11 cellular contexts compared by ENCODE assay signal in genomic region chr2:43758738-43759137, GRCh38. TPM values are rescaled to one million over a fixed set of nuclear protein-coding genes. Genes with fewer than 3 reads are reported as not detected.
A peak's percentile ranks its signal among the peaks of the same experiment; 100 is the strongest.
DNase-seq lines count a peak whose midpoint lies in the region; ATAC-seq and TF ChIP-seq lines count a peak whose summit lies in the region.
"Had no signal": no experiment of that assay in that cellular context is flagged by ENCODE, and none has a peak within 500 bp of the region (broad histone marks: within the 10 kb centered on the region; RNA-seq: fewer than 3 reads in every experiment).

No MANE protein-coding gene starts in this region.

- no peak for TF ChIP-seq CTCF in AG09309 (IDR thresholded peaks at IDR 0.05; ENCODE audit: control insufficient read depth, insufficient read depth, low read depth, low read length, missing control alignments)
- no peak for TF ChIP-seq CTCF in Panc1 (IDR thresholded peaks at IDR 0.05)
- TF ChIP-seq CTCF in osteoblast (IDR thresholded peaks at IDR 0.05; ENCODE audit: extremely low read depth, low read depth, low read length): no peak
- TF ChIP-seq CTCF in activated CD8-positive, alpha-beta T cell treated with anti-CD3 and anti-CD28 coated beads for 36 hours (IDR thresholded peaks at IDR 0.05): no peak

- no peaks in the 10 kb centered on the region for H3K4me1 Mint-ChIP-seq in activated CD8-positive, alpha-beta T cell treated with anti-CD3 and anti-CD28 coated beads for 36 hours (ENCODE audit: low read depth)

- H4K20me1 ChIP-seq in osteoblast (ENCODE audit: insufficient read depth, low read length): no peaks in the 10 kb centered on the region

- no peaks in the 10 kb centered on the region for H3K36me3 Mint-ChIP-seq in activated CD8-positive, alpha-beta T cell treated with anti-CD3 and anti-CD28 coated beads for 36 hours (ENCODE audit: low read depth)

- peak; percentile 11 for DNase-seq in AG09309 (ENCODE audit: low read depth)
- DNase-seq in Panc1 (ENCODE audit: low read depth, low spot score): peak; percentile 54
- peak; percentile 79 for DNase-seq in fibroblast of gingiva (ENCODE audit: low read depth)
- no peak for DNase-seq in osteoblast (ENCODE audit: insufficient read length, low spot score, missing footprints)
- no peak for DNase-seq in amniotic stem cell (lab: John Stamatoyannopoulos, UW)
- DNase-seq in activated CD4-positive, alpha-beta T cell treated with anti-CD3 and anti-CD28 coated beads, Interleukin-2, amount 50 U/mL, for 4 hours: no peak
- no peak for DNase-seq in activated CD8-positive, alpha-beta T cell treated with anti-CD3 and anti-CD28 coated beads for 36 hours
- no peak for DNase-seq in RKO (ENCODE audit: low spot score)
- DNase-seq: DND-41, Kasumi-1, spleen had no signal

- H3K9me3 ChIP-seq in Panc1 (ENCODE audit: control insufficient read depth, insufficient read depth, low read depth, low read length) (no peaks in the 10 kb centered on the region), osteoblast (ENCODE audit: low read depth, low read length) (no peaks in the 10 kb centered on the region)
- H3K9me3 ChIP-seq: spleen had no signal

- H3K4me3 ChIP-seq in AG09309 (ENCODE audit: control insufficient read depth, low read depth, low read length) (no peak overlapping the region), Panc1 (ENCODE audit: low read depth in 2 of 2, low read length in 2 of 2) (no peak overlapping the region), osteoblast (ENCODE audit: insufficient read depth, low read length) (no peak overlapping the region)
- H3K4me3 ChIP-seq: spleen had no signal

- H3K4me1 ChIP-seq in Panc1 (ENCODE audit: control insufficient read depth, insufficient read depth, low read length) (peaks cover 18% of the 10 kb centered on the region), osteoblast (ENCODE audit: insufficient read depth, low read length) (peaks cover 17% of the 10 kb centered on the region)
- H3K4me1 ChIP-seq: spleen had no signal

- no peaks in the 10 kb centered on the region for H3K27me3 ChIP-seq in Panc1 (ENCODE audit: control insufficient read depth, insufficient read depth, low read length)
- no peaks in the 10 kb centered on the region for H3K27me3 ChIP-seq in osteoblast (ENCODE audit: insufficient read depth, low read length)
- H3K27me3 ChIP-seq: spleen had no signal

- peaks cover 2% of the 10 kb centered on the region for H3K27me3 Mint-ChIP-seq in activated CD8-positive, alpha-beta T cell treated with anti-CD3 and anti-CD28 coated beads for 36 hours

- CTCF ChIA-PET in Panc1 (lab: Charles Lee): no interaction called here
- CTCF ChIA-PET in activated CD8-positive, alpha-beta T cell treated with anti-CD3 and anti-CD28 coated beads for 36 hours (lab: Charles Lee): no interaction called here

- H3K36me3 ChIP-seq in Panc1 (ENCODE audit: control insufficient read depth, insufficient read depth, low read length) (no peaks in the 10 kb centered on the region), osteoblast (ENCODE audit: insufficient read depth, low read length) (no peaks in the 10 kb centered on the region)
- H3K36me3 ChIP-seq: spleen had no signal

- H3K4me3 Mint-ChIP-seq in activated CD8-positive, alpha-beta T cell treated with anti-CD3 and anti-CD28 coated beads for 36 hours: no peak overlapping the region

- intact Hi-C loops in Panc1 (cut with micrococcal nuclease; ENCODE audit: unreplicated experiment): no loop called here
- intact Hi-C loops in activated CD8-positive, alpha-beta T cell treated with anti-CD3 and anti-CD28 coated beads for 36 hours (cut with micrococcal nuclease): no loop called here

- H2AFZ ChIP-seq in osteoblast (ENCODE audit: low read length): no peak overlapping the region

- H3K27ac Mint-ChIP-seq in activated CD8-positive, alpha-beta T cell treated with anti-CD3 and anti-CD28 coated beads for 36 hours: no peak overlapping the region

- in situ Hi-C loops in Panc1 (cut with HindIII; ENCODE audit: low pct_unique_long_range_greater_than_20kb, low sequenced_read_pairs): no loop called here

- BruUV-seq in Panc1 (replicated peaks; lab: Mats Ljungman, UMichigan): no TSS peak

- POLR2A ChIA-PET in Panc1 (lab: Charles Lee): interaction anchor here (0.6 kb wide), 3 partner anchors 23 to 33 kb away, joined by 4 to 6 read pairs (median 5); no protein-coding TSS in a partner anchor
- POLR2A ChIA-PET in activated CD8-positive, alpha-beta T cell treated with anti-CD3 and anti-CD28 coated beads for 36 hours (lab: Charles Lee): no interaction called here

- ATAC-seq in Panc1: peak; percentile 73
- ATAC-seq in activated CD8-positive, alpha-beta T cell treated with anti-CD3 and anti-CD28 coated beads for 36 hours: no peak

- peak overlapping the region; percentile 62 for H3K4me2 ChIP-seq in osteoblast (ENCODE audit: insufficient read depth, low read length)

- peak overlapping the region; percentile 77 for H3K27ac ChIP-seq in Panc1 (ENCODE audit: low read length)
- peak overlapping the region; percentile 90 for H3K27ac ChIP-seq in osteoblast (ENCODE audit: low read depth, low read length)
- H3K27ac ChIP-seq: spleen had no signal

- no peaks in the 10 kb centered on the region for H3K79me2 ChIP-seq in osteoblast (ENCODE audit: insufficient read depth, low read length)

- no peaks in the 10 kb centered on the region for H3K9me3 Mint-ChIP-seq in activated CD8-positive, alpha-beta T cell treated with anti-CD3 and anti-CD28 coated beads for 36 hours

RNA-seq across cellular contexts. Expression of gene DYNC2LI1, which starts 15.1 kb away (rescaled TPM):
- 8.5 TPM for total RNA-seq in Panc1 (2021; ENCODE audit: unreplicated experiment)
- 5.4 TPM for polyA plus RNA-seq in Panc1 (2012; ENCODE audit: insufficient read length)
- total RNA-seq in osteoblast: 26.8 and 29.2 TPM in 2 replicates
- 1 to 10 TPM; 6.3 to 6.9 TPM for total RNA-seq in activated CD8-positive, alpha-beta T cell treated with anti-CD3 and anti-CD28 coated beads for 36 hours

Comparison
In these comparisons a context has a peak if more than half of its experiments do, and no peak if none do; other contexts are left out.
1. DNase-seq: peak in AG09309 (single experiment), Panc1 (single experiment) and fibroblast of gingiva (single experiment); none in osteoblast (single experiment), amniotic stem cell (single experiment), activated CD4-positive, alpha-beta T cell treated with anti-CD3 and anti-CD28 coated beads, Interleukin-2, amount 50 U/mL, for 4 hours (0 of 2), activated CD8-positive, alpha-beta T cell treated with anti-CD3 and anti-CD28 coated beads for 36 hours (single experiment) and RKO (single experiment).